Comparison of ENCODE assay signal across 1 cellular context in the genomic region with DNA sequence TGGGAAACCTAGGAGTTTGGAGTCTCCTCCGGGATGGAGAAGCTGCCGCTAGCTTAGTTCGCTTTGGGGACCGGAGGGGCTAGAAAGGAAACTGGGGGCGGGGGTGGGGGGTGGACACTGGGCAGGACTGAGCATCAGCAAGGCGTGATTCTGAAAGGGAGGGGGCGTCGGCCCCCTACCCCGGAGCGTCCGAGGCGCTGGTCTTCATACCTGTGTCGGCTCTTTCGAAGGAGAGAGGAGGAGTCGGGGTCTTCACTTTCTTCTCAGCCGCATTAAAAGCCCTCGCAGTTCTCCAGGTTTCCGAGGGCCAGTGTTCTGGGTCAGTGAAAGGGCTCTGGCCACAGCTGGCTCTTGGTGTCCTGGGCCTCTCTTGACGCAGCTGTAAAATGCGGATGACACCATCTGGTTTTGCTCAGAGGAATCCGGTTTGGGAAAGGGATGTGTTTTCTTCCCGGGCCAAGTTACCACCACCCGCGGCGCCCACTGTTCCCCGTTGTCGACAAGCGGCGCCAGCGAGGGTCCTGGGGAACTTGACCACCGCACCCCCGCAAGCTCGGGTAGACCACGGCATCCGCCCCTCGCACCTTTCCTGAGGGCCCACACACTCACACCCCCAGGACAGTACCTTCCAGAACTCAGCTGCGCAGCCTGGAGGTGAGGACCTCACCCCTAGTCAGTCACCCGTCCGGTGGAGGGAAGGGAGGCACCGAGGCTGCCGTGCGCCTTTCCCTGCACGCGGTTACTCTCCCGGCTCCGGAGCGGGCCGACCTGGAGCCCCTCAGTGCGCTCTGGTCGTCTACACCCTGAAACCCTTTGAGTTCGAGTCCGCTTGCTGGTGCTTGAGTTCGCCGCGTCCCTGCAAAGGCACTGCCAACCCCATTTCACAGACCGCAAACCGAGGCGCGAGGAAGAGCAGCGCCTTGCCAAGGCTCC.
TF ChIP-seq lines count a peak whose summit lies in the region.

No MANE protein-coding gene starts in this region.

TF ChIP-seq in GM23338, 12 proteins besides CTCF, POLR2A, EP300 and RAD21 (continued from another document):
- TF ChIP-seq JUNB (IDR thresholded peaks at IDR 0.05; ENCODE audit: unreplicated experiment) (no peak), ETS1 (IDR thresholded peaks at IDR 0.05) (no peak), NANOG (IDR thresholded peaks at IDR 0.05; ENCODE audit: borderline replicate concordance) (no peak), ZNF331 (CRISPR knock-in tag; IDR thresholded peaks at IDR 0.05; ENCODE audit: low read depth) (no peak)
